In the genomic region with DNA sequence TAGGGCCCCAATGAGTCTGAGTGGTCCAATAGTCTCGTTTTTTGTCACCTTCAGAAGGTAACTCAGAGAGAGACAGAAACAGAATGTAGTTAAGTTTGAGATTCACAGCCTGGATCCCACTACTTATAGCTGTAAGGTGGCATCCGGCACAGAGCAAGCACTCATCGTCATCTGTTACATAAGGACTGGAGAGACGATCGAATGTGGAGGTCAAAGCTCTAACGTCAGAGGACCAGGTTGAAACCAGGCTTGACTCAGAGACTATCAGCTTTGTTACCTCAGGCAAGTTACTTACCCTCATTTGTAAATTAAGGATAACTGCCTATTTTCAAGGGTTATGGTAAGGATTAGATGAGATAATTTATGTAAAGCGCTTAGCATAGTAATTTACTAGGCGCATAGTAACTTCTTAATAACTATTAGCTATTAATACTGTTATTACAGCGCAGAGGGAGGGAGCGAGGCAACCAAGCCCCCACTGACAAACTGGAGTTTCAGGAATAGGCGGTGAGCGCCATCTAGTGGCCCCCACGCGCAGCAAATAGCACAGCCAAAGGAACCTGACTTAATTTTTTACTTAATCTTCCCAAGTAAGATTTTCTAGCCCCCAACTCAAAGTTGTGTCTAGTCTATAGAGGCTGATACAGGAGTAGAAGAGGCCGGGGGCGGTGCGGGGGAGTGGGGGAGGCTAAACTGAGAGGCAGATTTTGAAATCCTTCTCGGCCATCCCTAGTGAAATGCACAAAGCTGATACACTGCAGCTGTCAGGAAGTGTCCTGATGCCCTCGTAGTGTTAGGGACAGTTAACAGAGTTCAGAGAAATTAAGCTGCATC, we compare ENCODE assay signal across 8 cellular contexts. TPM values are rescaled to one million over a fixed set of nuclear protein-coding genes. Genes with fewer than 3 reads are reported as not detected.
A peak's percentile ranks its signal among the peaks of the same experiment; 100 is the strongest.
DNase-seq lines count a peak whose midpoint lies in the region; ATAC-seq and TF ChIP-seq lines count a peak whose summit lies in the region.

No MANE protein-coding gene starts in this region.

- no peak overlapping the region for H4K8ac ChIP-seq in mesenchymal stem cell (ENCODE audit: low read length)

- no peak overlapping the region for H2BK12ac ChIP-seq in mesenchymal stem cell (ENCODE audit: low read length in 2 of 2)

- peaks cover 2% of the 10 kb centered on the region for H3K4me1 ChIP-seq in mesenchymal stem cell (ENCODE audit: control insufficient read depth, insufficient read depth, low read depth, low read length)

- H2BK15ac ChIP-seq in mesenchymal stem cell (ENCODE audit: low read depth, poor library complexity, severe bottlenecking) = no peak overlapping the region

- H2BK120ac ChIP-seq in mesenchymal stem cell (ENCODE audit: low read depth, low read length) = no peak overlapping the region

- H2AK5ac ChIP-seq in mesenchymal stem cell (ENCODE audit: low read length, severe bottlenecking) = no peak overlapping the region

- WGBS in mesenchymal stem cell = 30% methylated on average over 15 of the region's 19 CpGs

- H3K9me3 ChIP-seq in mesenchymal stem cell (ENCODE audit: control insufficient read depth, low read length) = no peaks in the 10 kb centered on the region

- no peak overlapping the region for H2AFZ ChIP-seq in mesenchymal stem cell (ENCODE audit: low read depth, low read length)

- H3K4me2 ChIP-seq in mesenchymal stem cell (ENCODE audit: low read length, poor library complexity, severe bottlenecking) = no peak overlapping the region

- H3K18ac ChIP-seq in mesenchymal stem cell (ENCODE audit: low read depth in 1 of 2, low read length in 2 of 2) = no peak overlapping the region

- peak; percentile 75 for ATAC-seq in GM21529 (IDR thresholded peaks at IDR 0.05; ENCODE audit: unreplicated experiment)

- H3K27me3 ChIP-seq in mesenchymal stem cell (ENCODE audit: control insufficient read depth in 1 of 2, insufficient read depth in 1 of 2, low read length in 2 of 2) = peaks cover 0 to 20% of the 10 kb centered on the region in 2 experiments

- H3K27ac ChIP-seq in mesenchymal stem cell (ENCODE audit: low read length, poor library complexity, severe bottlenecking) = no peak overlapping the region

- no peaks in the 10 kb centered on the region for H3K36me3 ChIP-seq in mesenchymal stem cell (ENCODE audit: control insufficient read depth in 1 of 2, insufficient read depth in 2 of 2, low read depth in 1 of 2, low read length in 2 of 2)

- DNase-seq in G401 (ENCODE audit: low spot score) (peak; percentile 71), LNCaP clone FGC (ENCODE audit: low read depth) (peak; percentile 6), UCSD-AML1 (lab: John Stamatoyannopoulos, UW; ENCODE audit: unreplicated experiment) (peak; percentile 44), dermis blood vessel endothelial cell (peak; percentile 62), mesenchymal stem cell (peak; percentile 29), NCI-H1694 treated with DMSO at 0.1 percent for 48 hours (lab: John Stamatoyannopoulos, UW) (no peak)
- peak in 4 of 6 experiments; percentile 1 to 13 (median 6) for DNase-seq in stimulated activated naive CD4-positive, alpha-beta T cell (lab: John Stamatoyannopoulos, UW)

- in situ Hi-C loops in G401 (cut with HindIII; ENCODE audit: low sequenced_read_pairs) = no loop called here

- H3K4me3 ChIP-seq in LNCaP clone FGC (ENCODE audit: low read depth, low read length) (no peak overlapping the region), mesenchymal stem cell (ENCODE audit: insufficient read depth in 1 of 2, low read depth in 1 of 2, low read length in 2 of 2) (no peak overlapping the region)

- no peak overlapping the region for H3K23ac ChIP-seq in mesenchymal stem cell (ENCODE audit: low read length in 2 of 2)

- TF ChIP-seq CTCF in LNCaP clone FGC (IDR thresholded peaks at IDR 0.05; ENCODE audit: control insufficient read depth, extremely low read depth, insufficient read depth) = peak; percentile 90

- no peaks in the 10 kb centered on the region for H3K79me1 ChIP-seq in mesenchymal stem cell (replicated peaks; ENCODE audit: low read length, poor library complexity, severe bottlenecking)

- H3K14ac ChIP-seq in mesenchymal stem cell (ENCODE audit: low read length in 2 of 2) = no peak overlapping the region

- H3K4ac ChIP-seq in mesenchymal stem cell (ENCODE audit: low read depth in 1 of 2, low read length in 2 of 2) = no peak overlapping the region

- H4K91ac ChIP-seq in mesenchymal stem cell (ENCODE audit: low read length) = no peak overlapping the region

- no peak overlapping the region for H2BK5ac ChIP-seq in mesenchymal stem cell (ENCODE audit: low read depth, low read length, poor library complexity, severe bottlenecking)

- no peak overlapping the region for H3K9ac ChIP-seq in mesenchymal stem cell (ENCODE audit: low read length)

RNA-seq across cellular contexts. Expression of gene API5, which starts 29.0 kb away (rescaled TPM):
- 17.0 and 20.4 TPM in 2 replicates for total RNA-seq in G401 (2014; rRNA removed; shearing (Covaris generic))
- 86.8 and 118 TPM in 2 replicates for total RNA-seq in dermis blood vessel endothelial cell
- polyA plus RNA-seq in mesenchymal stem cell (2013, experiment 1 of 2) = 59.6 TPM
- polyA plus RNA-seq in mesenchymal stem cell (2013, experiment 2 of 2) = 60.8 TPM
